Comparison of ENCODE assay signal across 7 cellular contexts in genomic region chr1:92960395-92961130, GRCh38. TPM values are rescaled to one million over a fixed set of nuclear protein-coding genes. Genes with fewer than 3 reads are reported as not detected.
A peak's percentile ranks its signal among the peaks of the same experiment; 100 is the strongest.
DNase-seq lines count a peak whose midpoint lies in the region; ATAC-seq, FAIRE-seq and TF ChIP-seq lines count a peak whose summit lies in the region.

No MANE protein-coding gene starts in this region.

- peaks cover 9% of the 10 kb centered on the region for H3K4me1 ChIP-seq in body of pancreas
- peaks cover 19 to 23% of the 10 kb centered on the region in 2 donors for H3K4me1 ChIP-seq in gastrocnemius medialis

- H3K27ac ChIP-seq in body of pancreas (peak overlapping the region; percentile 84 to 92 (median 90)), gastrocnemius medialis (peak overlapping the region; percentile 84 to 92 (median 90))

- whole genome bisulfite sequencing in body of pancreas, 2 donors = 0 to 2% methylated on average over 21 to 40 of the region's 44 CpGs

- peak overlapping the region; percentile 45 to 48 for H3K4me3 ChIP-seq in body of pancreas
- H3K4me3 ChIP-seq in iPS-11a (ENCODE audit: low read depth, low read length) = peak overlapping the region; percentile 55
- peak overlapping the region; percentile 77 to 94 (median 84) for H3K4me3 ChIP-seq in gastrocnemius medialis

- TF ChIP-seq CTCF in body of pancreas (IDR thresholded peaks at IDR 0.05) (peak in 6 of 7 experiments; percentile 39 to 85 (median 76)), gastrocnemius medialis (IDR thresholded peaks at IDR 0.05 in 4 of 5, conservative IDR thresholded peaks at IDR 0.05 in 1 of 5) (peak; percentile 47 to 71 (median 58))

- DNase-seq in GM12892 (ENCODE audit: insufficient read length) (peak; percentile 53), NCI-H1417 (lab: John Stamatoyannopoulos, UW) (peak; percentile 56 to 90 (median 79)), T-helper 9 cell (peak; percentile 50), body of pancreas (peak; percentile 68 to 84 (median 72)), gastrocnemius medialis (peak; percentile 53 to 66)

- TF ChIP-seq POLR2A in GM12892 (IDR thresholded peaks at IDR 0.05; ENCODE audit: low read depth, low read length) = no peak
- peak in 2 of 3 donors; percentile 65 for TF ChIP-seq POLR2A in body of pancreas (IDR thresholded peaks at IDR 0.05)
- peak in 1 of 2 donors; percentile 21 for TF ChIP-seq POLR2A in gastrocnemius medialis (IDR thresholded peaks at IDR 0.05)

- in situ Hi-C loops in gastrocnemius medialis (cut with MboI; ENCODE audit: low sequenced_read_pairs in 4 of 4) = no loop called here

- H3K9me3 ChIP-seq in body of pancreas = no peaks in the 10 kb centered on the region
- no peaks in the 10 kb centered on the region for H3K9me3 ChIP-seq in gastrocnemius medialis

- FAIRE-seq in GM12892 (lab: Jason Lieb, UNC) = peak; percentile 93

- H3K27me3 ChIP-seq in body of pancreas = no peaks in the 10 kb centered on the region
- no peaks in the 10 kb centered on the region for H3K27me3 ChIP-seq in gastrocnemius medialis

- ATAC-seq in HG02763 (IDR thresholded peaks at IDR 0.05; ENCODE audit: unreplicated experiment) (peak; percentile 30), body of pancreas (peak; percentile 77), gastrocnemius medialis (peak; percentile 71 to 73)

- H3K36me3 ChIP-seq in body of pancreas (replicated peaks in 1 of 2; ENCODE audit: insufficient read depth in 1 of 2, low read depth in 2 of 2) (no peaks in the 10 kb centered on the region), gastrocnemius medialis (no peaks in the 10 kb centered on the region)

- intact Hi-C loops in body of pancreas (cut with DNase I) = no loop called here
- intact Hi-C loops in gastrocnemius medialis (cut with DNase I; ENCODE audit: low total_unique reads) = loop anchor here (1.0 to 10.0 kb wide), 5 partner anchors 34 to 384 kb away; partner anchors contain the start of genes CCDC18, DR1 and TMED5

RNA-seq across cellular contexts. Expression of gene DIPK1A, which starts 0.7 kb away (rescaled TPM):
- polyA plus RNA-seq in GM12892 (2012; ENCODE audit: missing spikeins) = 6.1 TPM
- total RNA-seq in body of pancreas (1 to 10 TPM; 3.9 to 8.2 TPM), gastrocnemius medialis (1 to 10 TPM; 3.3 to 9.2 (median 4.7) TPM)

Comparison
In these comparisons a context has a peak if more than half of its experiments do, and no peak if none do; other contexts are left out.
1. Peak in every context shown above with its lines: DNase-seq, ATAC-seq, H3K4me3 ChIP-seq and H3K27ac ChIP-seq.